ENCODE assay signal across 10 cellular contexts in the genomic region with DNA sequence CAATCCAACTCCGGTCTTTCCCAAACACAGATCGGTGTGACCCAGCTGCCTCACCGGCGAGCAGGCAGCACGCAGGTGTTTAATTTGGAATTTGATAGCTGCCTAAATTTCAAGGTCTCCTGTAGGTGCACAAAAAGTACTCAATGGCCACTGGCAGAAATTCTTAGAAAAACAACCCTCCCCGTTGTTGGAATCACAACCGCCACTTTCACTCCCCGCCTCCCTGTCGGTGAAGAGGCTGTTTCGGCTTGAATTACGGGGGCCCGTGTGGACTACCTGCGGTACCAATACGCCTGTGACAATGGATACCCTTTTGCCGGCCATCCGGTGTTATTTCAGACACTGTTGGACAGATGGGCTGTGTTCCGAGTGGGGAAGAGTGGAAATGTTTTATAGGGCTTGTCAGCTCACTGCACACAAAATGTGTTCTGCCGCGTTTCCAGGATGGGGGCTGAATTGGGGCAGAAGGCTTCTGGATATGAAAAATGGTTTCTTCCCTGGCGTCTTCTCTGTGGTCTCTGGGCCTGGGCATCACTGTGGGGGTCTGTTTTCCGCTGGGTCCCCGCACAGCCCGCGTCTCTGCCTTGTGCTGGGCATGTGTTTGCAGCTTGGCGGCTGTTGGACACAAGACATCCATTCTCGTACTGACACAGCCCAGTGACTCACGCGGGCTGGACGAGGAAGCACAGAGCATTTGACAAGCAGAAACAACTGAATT. TPM values are rescaled to one million over a fixed set of nuclear protein-coding genes. Genes with fewer than 3 reads are reported as not detected.
A peak's percentile ranks its signal among the peaks of the same experiment; 100 is the strongest.
DNase-seq lines count a peak whose midpoint lies in the region; ATAC-seq and TF ChIP-seq lines count a peak whose summit lies in the region.
"Had no signal": no experiment of that assay in that cellular context is flagged by ENCODE, and none has a peak within 500 bp of the region (broad histone marks: within the 10 kb centered on the region; RNA-seq: fewer than 3 reads in every experiment).

No MANE protein-coding gene starts in this region.

- no peaks in the 10 kb centered on the region for H3K4me1 Mint-ChIP-seq in chondrocyte (ENCODE audit: low read depth)

- H3K27ac Mint-ChIP-seq in chondrocyte (ENCODE audit: unreplicated experiment) = no peak overlapping the region

- H3K27ac ChIP-seq in RWPE2 (ENCODE audit: poor library complexity, severe bottlenecking) (no peak overlapping the region), aorta (ENCODE audit: low read depth in 1 of 2, low read length in 2 of 2) (no peak overlapping the region)
- H3K27ac ChIP-seq: neutrophil had no signal

- no peaks in the 10 kb centered on the region for H3K9me3 ChIP-seq in RWPE2 (ENCODE audit: severe bottlenecking)
- peaks cover 2% of the 10 kb centered on the region for H3K9me3 ChIP-seq in aorta (ENCODE audit: control insufficient read depth, low read length)
- H3K9me3 ChIP-seq: neutrophil had no signal

- ATAC-seq in RWPE2 (ENCODE audit: low read depth) (peak; percentile 81), aorta (ENCODE audit: low FRiP score) (peak; percentile 71)

- H3K9me3 Mint-ChIP-seq in chondrocyte (ENCODE audit: low read depth) = no peaks in the 10 kb centered on the region

- intact Hi-C loops in aorta (cut with DNase I) = no loop called here

- TF ChIP-seq CTCF in RWPE2 (IDR thresholded peaks at IDR 0.05; ENCODE audit: poor library complexity, severe bottlenecking) = no peak
- no peak for TF ChIP-seq CTCF in kidney epithelial cell (IDR thresholded peaks at IDR 0.05; ENCODE audit: insufficient read depth, low read length, poor library complexity, severe bottlenecking)
- no peak for TF ChIP-seq CTCF in chondrocyte (IDR thresholded peaks at IDR 0.05)

- H3K4me1 ChIP-seq in RWPE2 (ENCODE audit: insufficient read depth, poor library complexity, severe bottlenecking) = no peaks in the 10 kb centered on the region
- H3K4me1 ChIP-seq in aorta (ENCODE audit: control insufficient read depth in 1 of 2, insufficient read depth in 2 of 2, low read length in 2 of 2) = no peaks in the 10 kb centered on the region

- no peaks in the 10 kb centered on the region for H3K36me3 ChIP-seq in RWPE2 (ENCODE audit: low read depth)
- H3K36me3 ChIP-seq in kidney epithelial cell (ENCODE audit: control insufficient read depth, insufficient read depth, low read length) = no peaks in the 10 kb centered on the region
- no peaks in the 10 kb centered on the region for H3K36me3 ChIP-seq in aorta (ENCODE audit: control insufficient read depth in 1 of 2, insufficient read depth in 2 of 2, low read length in 1 of 2)
- H3K36me3 ChIP-seq: neutrophil had no signal

- 13 to 28% methylated on average over 29 of the region's 29 CpGs for WGBS in aorta, 2 donors

- H3K27me3 ChIP-seq in RWPE2 (ENCODE audit: insufficient read depth, poor library complexity, severe bottlenecking) (peaks cover 7% of the 10 kb centered on the region), kidney epithelial cell (ENCODE audit: control insufficient read depth, insufficient read depth, low read length) (peaks cover 10% of the 10 kb centered on the region), aorta (ENCODE audit: control insufficient read depth in 1 of 2, insufficient read depth in 2 of 2, low read length in 1 of 2) (no peaks in the 10 kb centered on the region)

- H3K36me3 Mint-ChIP-seq in chondrocyte (ENCODE audit: low read depth) = no peaks in the 10 kb centered on the region

- peaks cover 4% of the 10 kb centered on the region for H3K27me3 Mint-ChIP-seq in chondrocyte (ENCODE audit: low read depth)

- no peak overlapping the region for H3K4me3 ChIP-seq in RWPE2 (ENCODE audit: severe bottlenecking)
- H3K4me3 ChIP-seq in kidney epithelial cell (ENCODE audit: low read depth, low read length) = peak overlapping the region; percentile 33
- H3K4me3 ChIP-seq in aorta (ENCODE audit: low read length in 2 of 2) = peak overlapping the region; percentile 16 to 25

- peak; percentile 34 for DNase-seq in NCI-H2227 (lab: John Stamatoyannopoulos, UW; ENCODE audit: unreplicated experiment)
- no peak for DNase-seq in NCI-H2227 treated with DMSO at 0.1 percent for 48 hours (lab: John Stamatoyannopoulos, UW)
- DNase-seq in RWPE2 (ENCODE audit: low spot score) = no peak
- peak; percentile 14 for DNase-seq in kidney epithelial cell (ENCODE audit: low read depth)
- no peak for DNase-seq in aorta
- no peak for DNase-seq in chondrocyte (ENCODE audit: low spot score)
- DNase-seq in activated T-cell treated with anti-CD3 and anti-CD28 coated beads, Interleukin-2, amount 50 U/mL, for 48 hours = no peak
- DNase-seq in amniotic stem cell (lab: John Stamatoyannopoulos, UW) = no peak
- DNase-seq: stimulated activated CD8-positive, alpha-beta memory T cell treated with anti-CD3 and anti-CD28 coated beads, Interleukin-4, amount 100 ng/mL, for 48 hours had no signal

- no peak overlapping the region for H3K4me3 Mint-ChIP-seq in chondrocyte (ENCODE audit: unreplicated experiment)

RNA-seq across cellular contexts. Expression of gene ZIC5, which starts 45.4 kb away (rescaled TPM):
- total RNA-seq in kidney epithelial cell (not detected in 2 replicates), aorta (not detected), chondrocyte (2.7 to 5.8 TPM (median 3.1 TPM) in 3 replicates)
- under 1 TPM in 1 of 2 donors, not detected in 1; 0.13 TPM for polyA plus RNA-seq in aorta

RNA-seq across cellular contexts. Expression of gene ZIC2, which starts 55.4 kb away (rescaled TPM):
- total RNA-seq in kidney epithelial cell (not detected in 2 replicates), aorta (not detected), chondrocyte (26.4 to 55.8 TPM (median 30.6 TPM) in 3 replicates)
- polyA plus RNA-seq in aorta = under 1 TPM in 1 of 2 donors, not detected in 1; 0.18 TPM

Comparison
In these comparisons a context has a peak if more than half of its experiments do, and no peak if none do; other contexts are left out.
1. DNase-seq: peak in NCI-H2227 (single experiment) and kidney epithelial cell (single experiment); none in NCI-H2227 treated with DMSO at 0.1 percent for 48 hours (single experiment), RWPE2 (single experiment), aorta (0 of 2), chondrocyte (single experiment), activated T-cell treated with anti-CD3 and anti-CD28 coated beads, Interleukin-2, amount 50 U/mL, for 48 hours (0 of 2) and amniotic stem cell (single experiment).
2. RNA of gene ZIC2, which starts 55.4 kb away (total RNA-seq): 26.4 to 55.8 TPM in chondrocyte; not detected in aorta and not detected in kidney epithelial cell; every median in the first group is over 10 times any median in the second.